Comparison of ENCODE assay signal across 16 cellular contexts in genomic region chr14:103090481-103091020, GRCh38.
A peak's percentile ranks its signal among the peaks of the same experiment; 100 is the strongest.
DNase-seq lines count a peak whose midpoint lies in the region; ATAC-seq and TF ChIP-seq lines count a peak whose summit lies in the region.
"Had no signal": no experiment of that assay in that cellular context is flagged by ENCODE, and none has a peak within 500 bp of the region (broad histone marks: within the 10 kb centered on the region; RNA-seq: fewer than 3 reads in every experiment).

No MANE protein-coding gene starts in this region.

- H4K20me1 ChIP-seq in OCI-LY3 (ENCODE audit: insufficient read depth, low read length), result no peaks in the 10 kb centered on the region

- peaks cover 18% of the 10 kb centered on the region for H3K27me3 Mint-ChIP-seq in activated T-cell treated with anti-CD3 and anti-CD28 coated beads, Interleukin-2, amount 50 U/mL, for 24 hours

- no peaks in the 10 kb centered on the region for H3K9me3 ChIP-seq in OCI-LY3 (ENCODE audit: insufficient read depth, low read length)
- H3K9me3 ChIP-seq in parathyroid adenoma (ENCODE audit: control insufficient read depth, low read length), result no peaks in the 10 kb centered on the region
- H3K9me3 ChIP-seq: body of pancreas, MG63, neutrophil, uterus had no signal

- H3K9ac ChIP-seq in OCI-LY3 (ENCODE audit: low read length), result no peak overlapping the region
- no peak overlapping the region for H3K9ac ChIP-seq in parathyroid adenoma

- H3K36me3 ChIP-seq in OCI-LY3 (replicated peaks; ENCODE audit: low read depth, low read length) (no peaks in the 10 kb centered on the region), parathyroid adenoma (ENCODE audit: control insufficient read depth, insufficient read depth, low read length) (no peaks in the 10 kb centered on the region)
- H3K36me3 ChIP-seq: MG63, neutrophil, uterus had no signal

- no peaks in the 10 kb centered on the region for H3K36me3 Mint-ChIP-seq in activated T-cell treated with anti-CD3 and anti-CD28 coated beads, Interleukin-2, amount 50 U/mL, for 24 hours (ENCODE audit: low read depth)
- H3K36me3 Mint-ChIP-seq: activated CD8-positive, alpha-beta memory T cell treated with anti-CD3 and anti-CD28 coated beads, Interleukin-2, amount 10 ng/mL, durations not matched to agents 7 days and 5 days had no signal

- no peak for TF ChIP-seq CTCF in OCI-LY3 (IDR thresholded peaks at IDR 0.05; ENCODE audit: low read depth, low read length)
- TF ChIP-seq CTCF in coronary artery (IDR thresholded peaks at IDR 0.05), result no peak
- no peak for TF ChIP-seq CTCF in parathyroid adenoma (IDR thresholded peaks at IDR 0.05)

- H3K4me1 Mint-ChIP-seq in activated T-cell treated with anti-CD3 and anti-CD28 coated beads, Interleukin-2, amount 50 U/mL, for 24 hours (ENCODE audit: low read depth), result peaks cover 7% of the 10 kb centered on the region

- no peak for ATAC-seq in HG02840 (IDR thresholded peaks at IDR 0.05; ENCODE audit: low FRiP score, unreplicated experiment)
- no peak for ATAC-seq in activated CD4-positive, CD25-positive, alpha-beta regulatory T cell treated with anti-CD3 and anti-CD28 coated beads, Interleukin-2, amount 50 U/mL, for 24 hours

- H3K79me2 ChIP-seq in OCI-LY3 (ENCODE audit: low read length) (no peaks in the 10 kb centered on the region), parathyroid adenoma (no peaks in the 10 kb centered on the region)

- H3K9me3 Mint-ChIP-seq in activated T-cell treated with anti-CD3 and anti-CD28 coated beads, Interleukin-2, amount 50 U/mL, for 24 hours, result no peaks in the 10 kb centered on the region

- H3K27ac Mint-ChIP-seq in activated T-cell treated with anti-CD3 and anti-CD28 coated beads, Interleukin-2, amount 50 U/mL, for 24 hours, result no peak overlapping the region
- H3K27ac Mint-ChIP-seq: activated CD8-positive, alpha-beta memory T cell treated with anti-CD3 and anti-CD28 coated beads, Interleukin-2, amount 10 ng/mL, durations not matched to agents 7 days and 5 days had no signal

- H3K4me3 Mint-ChIP-seq in activated T-cell treated with anti-CD3 and anti-CD28 coated beads, Interleukin-2, amount 50 U/mL, for 24 hours, result peak overlapping the region; percentile 42
- H3K4me3 Mint-ChIP-seq: activated CD8-positive, alpha-beta memory T cell treated with anti-CD3 and anti-CD28 coated beads, Interleukin-2, amount 10 ng/mL, durations not matched to agents 7 days and 5 days had no signal

- H3K27ac ChIP-seq in OCI-LY3 (ENCODE audit: low read length) (no peak overlapping the region), coronary artery (no peak overlapping the region), parathyroid adenoma (no peak overlapping the region)
- H3K27ac ChIP-seq: neutrophil had no signal

- DNase-seq in activated T-cell treated with anti-CD3 and anti-CD28 coated beads, Interleukin-2, amount 50 U/mL, for 24 hours, result no peak
- no peak for DNase-seq in activated T-cell treated with anti-CD3 and anti-CD28 coated beads, Interleukin-2, amount 50 U/mL, for 48 hours
- DNase-seq in coronary artery (ENCODE audit: low spot score) (no peak), NOMO-1 (lab: John Stamatoyannopoulos, UW; ENCODE audit: unreplicated experiment in 2 of 2) (no peak)
- DNase-seq: ACHN, DMS153, MG63, NCI-H226 had no signal

- H3K4me1 ChIP-seq in OCI-LY3 (ENCODE audit: low read length) (peaks cover 14% of the 10 kb centered on the region), parathyroid adenoma (no peaks in the 10 kb centered on the region)
- H3K4me1 ChIP-seq: uterus had no signal

- H3K4me3 ChIP-seq in OCI-LY3 (ENCODE audit: low read length) (peak overlapping the region; percentile 81; the same call in 1 of the 2 replicates), coronary artery (peak overlapping the region; percentile 73), parathyroid adenoma (ENCODE audit: low read depth, low read length) (no peak overlapping the region)
- H3K4me3 ChIP-seq: MG63 had no signal

- H2AFZ ChIP-seq in OCI-LY3 (ENCODE audit: low read depth, low read length), result peak overlapping the region; percentile 84; the same call in 1 of the 2 replicates
- peak overlapping the region; percentile 86 for H2AFZ ChIP-seq in parathyroid adenoma

- no peaks in the 10 kb centered on the region for H3K27me3 ChIP-seq in OCI-LY3 (ENCODE audit: low read depth, low read length)
- H3K27me3 ChIP-seq in parathyroid adenoma (ENCODE audit: control insufficient read depth, insufficient read depth, low read length), result no peaks in the 10 kb centered on the region
- H3K27me3 ChIP-seq: body of pancreas, MG63, uterus had no signal

- H3K4me2 ChIP-seq in OCI-LY3 (ENCODE audit: low read length), result peak overlapping the region; percentile 83
- H3K4me2 ChIP-seq in parathyroid adenoma (ENCODE audit: low read length), result no peak overlapping the region
